In the genomic region with DNA sequence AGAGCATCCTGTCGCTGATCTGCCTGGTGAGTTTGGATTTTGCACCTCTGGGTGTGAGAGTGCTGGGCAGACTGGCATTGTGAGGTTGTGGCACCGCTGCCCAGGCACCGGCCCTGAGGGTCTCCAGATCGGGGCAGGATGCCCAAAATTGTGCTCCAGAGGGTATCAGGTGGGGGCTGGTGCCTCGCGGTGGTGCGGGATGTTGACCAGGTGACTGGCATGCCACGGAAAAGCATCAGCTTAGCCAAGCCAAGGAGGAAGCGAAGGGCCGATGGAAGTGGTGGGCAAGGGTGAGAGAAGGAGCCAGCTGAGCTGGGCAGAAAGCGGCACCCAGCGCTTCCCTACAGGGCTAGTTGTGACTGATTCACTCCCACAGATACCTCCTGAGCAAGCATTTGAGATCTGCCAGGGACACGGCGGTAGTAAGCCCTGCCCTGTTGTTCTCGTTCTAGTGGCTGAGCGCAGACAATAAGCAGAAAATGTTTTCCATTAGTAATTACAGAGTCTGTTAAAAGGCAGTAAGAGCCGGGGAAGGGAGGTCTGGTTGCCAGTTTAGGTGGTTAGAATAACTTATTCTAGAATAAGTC, we compare ENCODE assay signal across 10 cellular contexts. TPM values are rescaled to one million over a fixed set of nuclear protein-coding genes. Genes with fewer than 3 reads are reported as not detected.
DNase-seq lines count a peak whose midpoint lies in the region; ATAC-seq and TF ChIP-seq lines count a peak whose summit lies in the region.
"Had no signal": no experiment of that assay in that cellular context is flagged by ENCODE, and none has a peak within 500 bp of the region (broad histone marks: within the 10 kb centered on the region; RNA-seq: fewer than 3 reads in every experiment).

No MANE protein-coding gene starts in this region.

- H3K27me3 ChIP-seq in GM23248 (replicated peaks; ENCODE audit: insufficient read depth) = no peaks in the 10 kb centered on the region; the same call in none of the 2 replicates
- H3K27me3 ChIP-seq in gastrocnemius medialis = peaks cover 0 to 14% (median 5%) of the 10 kb centered on the region in 3 donors

- peak; percentile 23 for DNase-seq in GM23248
- DNase-seq in NCI-H748 (lab: John Stamatoyannopoulos, UW; ENCODE audit: unreplicated experiment) = peak; percentile 53
- DNase-seq in epithelial cell of esophagus (ENCODE audit: low read depth) = peak; percentile 23
- no peak for DNase-seq in gastrocnemius medialis
- no peak for DNase-seq in erythroblast (lab: John Stamatoyannopoulos, UW)
- no peak for DNase-seq in H4 (ENCODE audit: low spot score)

- intact Hi-C loops in gastrocnemius medialis (cut with DNase I; ENCODE audit: low total_unique reads) = no loop called here

- no peak for TF ChIP-seq POLR2A in gastrocnemius medialis (IDR thresholded peaks at IDR 0.05)
- TF ChIP-seq POLR2A in erythroblast (IDR thresholded peaks at IDR 0.05; ENCODE audit: low read length) = no peak

- H3K4me2 ChIP-seq in GM23248 (ENCODE audit: unreplicated experiment) = no peak overlapping the region

- H3K4me1 ChIP-seq in GM23248 (ENCODE audit: insufficient read depth) = no peaks in the 10 kb centered on the region
- no peaks in the 10 kb centered on the region for H3K4me1 ChIP-seq in gastrocnemius medialis

- no peak for ATAC-seq in gastrocnemius medialis
- no peak for ATAC-seq in GM21360 (IDR thresholded peaks at IDR 0.05; ENCODE audit: unreplicated experiment)
- ATAC-seq in GM19023 (IDR thresholded peaks at IDR 0.05; ENCODE audit: unreplicated experiment) = no peak

- H3K9me2 ChIP-seq in GM23248 (ENCODE audit: insufficient read depth) = no peaks in the 10 kb centered on the region

- H3K79me2 ChIP-seq in GM23248 (ENCODE audit: insufficient read depth) = no peaks in the 10 kb centered on the region

- 47 to 49% methylated on average over 15 to 17 of the region's 17 CpGs for WGBS in GM23248 (ENCODE audit: low coverage in 1 of 2, low lambda C conversion rate in 2 of 2, missing lambda C conversion rate in 2 of 2), 2 experiments

- in situ Hi-C loops in GM23248 (cut with MboI) = no loop called here
- in situ Hi-C loops in gastrocnemius medialis (cut with MboI; ENCODE audit: low sequenced_read_pairs in 4 of 4) = no loop called here

- no peak overlapping the region for H3K27ac ChIP-seq in GM23248
- peak overlapping the region in 2 of 4 donors; percentile 34 to 38 for H3K27ac ChIP-seq in gastrocnemius medialis

- H3K36me3 ChIP-seq in GM23248 (ENCODE audit: low read depth) (no peaks in the 10 kb centered on the region), gastrocnemius medialis (no peaks in the 10 kb centered on the region)

- no peaks in the 10 kb centered on the region for H4K20me1 ChIP-seq in GM23248 (ENCODE audit: insufficient read depth)

- no peak overlapping the region for H3K4me3 ChIP-seq in GM23248
- no peak overlapping the region for H3K4me3 ChIP-seq in epithelial cell of esophagus (ENCODE audit: low read length)
- H3K4me3 ChIP-seq in gastrocnemius medialis = peak overlapping the region; percentile 43 to 54 (median 50)

- no peak overlapping the region for H3K9ac ChIP-seq in GM23248

- H2AFZ ChIP-seq in GM23248 = no peak overlapping the region

- TF ChIP-seq CTCF in epithelial cell of esophagus (IDR thresholded peaks at IDR 0.05; ENCODE audit: insufficient read depth, low read depth, low read length, missing control alignments) = no peak
- TF ChIP-seq CTCF in gastrocnemius medialis (IDR thresholded peaks at IDR 0.05 in 4 of 5, conservative IDR thresholded peaks at IDR 0.05 in 1 of 5) = no peak

- H3F3A ChIP-seq in GM23248 (ENCODE audit: insufficient read depth) = no peaks in the 10 kb centered on the region

- H3K9me3 ChIP-seq in GM23248 (ENCODE audit: low read depth) = no peaks in the 10 kb centered on the region
- no peaks in the 10 kb centered on the region for H3K9me3 ChIP-seq in gastrocnemius medialis

RNA-seq across cellular contexts. Expression of a gene that starts 0.8 kb away (rescaled TPM):
- 0.11 TPM in 1 of 2 replicates, not detected in the other for total RNA-seq in GM23248 (2014; rRNA removed; shearing (Covaris generic))
- polyA plus RNA-seq in GM23248 (2016; fragmentation: Nextera tagmentation; extraction: Ambion mirVana) = not detected in 2 replicates
- total RNA-seq in gastrocnemius medialis = under 1 TPM; 0.05 to 0.55 (median 0.37) TPM
- not detected in 2 replicates for total RNA-seq in H4 (2014; rRNA removed; shearing (Covaris generic))

RNA-seq across cellular contexts. Expression of a gene that starts 10.9 kb away (rescaled TPM):
- not detected in 2 replicates for total RNA-seq in GM23248 (2014; rRNA removed; shearing (Covaris generic))
- polyA plus RNA-seq in GM23248 (2016; fragmentation: Nextera tagmentation; extraction: Ambion mirVana) = not detected in 2 replicates
- not detected for total RNA-seq in gastrocnemius medialis
- not detected in 2 replicates for total RNA-seq in H4 (2014; rRNA removed; shearing (Covaris generic))
- total RNA-seq: T-helper 2 cell treated with Interferon-gamma antibody and Interleukin-4, amounts not matched to agents 100 ng/mL and 5 ng/mL, for 36 hours; temporal lobe had no signal

RNA-seq across cellular contexts. Expression of a gene that starts 33.8 kb away (rescaled TPM):
- total RNA-seq in GM23248 (2014; rRNA removed; shearing (Covaris generic)) = 0.76 and 6.2 TPM in 2 replicates
- 0.24 and 0.25 TPM in 2 replicates for polyA plus RNA-seq in GM23248 (2016; fragmentation: Nextera tagmentation; extraction: Ambion mirVana)
- under 1 TPM in 1 of 4 donors, not detected in 3; 0.18 TPM for total RNA-seq in gastrocnemius medialis
- total RNA-seq in H4 (2014; rRNA removed; shearing (Covaris generic)) = 1.2 TPM in 1 of 2 replicates, not detected in the other

RNA-seq across cellular contexts. Expression of a gene that starts 58.3 kb away (rescaled TPM):
- 18.1 and 28.3 TPM in 2 replicates for total RNA-seq in GM23248 (2014; rRNA removed; shearing (Covaris generic))
- 17.3 and 24.5 TPM in 2 replicates for polyA plus RNA-seq in GM23248 (2016; fragmentation: Nextera tagmentation; extraction: Ambion mirVana)
- total RNA-seq in gastrocnemius medialis = 10 to 100 TPM; 10.6 to 19.8 (median 13.2) TPM
- 48.6 and 52.4 TPM in 2 replicates for total RNA-seq in H4 (2014; rRNA removed; shearing (Covaris generic))

Comparison
In these comparisons a context has a peak if more than half of its experiments do, and no peak if none do; other contexts are left out.
1. DNase-seq: peak in GM23248 (single experiment), NCI-H748 (single experiment) and epithelial cell of esophagus (single experiment); none in gastrocnemius medialis (0 of 2), erythroblast (0 of 2) and H4 (single experiment).
2. H3K4me3 ChIP-seq: peak in gastrocnemius medialis (4 of 4); none in GM23248 (single experiment) and epithelial cell of esophagus (single experiment).